ENCODE assay signal across 22 cellular contexts in the genomic region with DNA sequence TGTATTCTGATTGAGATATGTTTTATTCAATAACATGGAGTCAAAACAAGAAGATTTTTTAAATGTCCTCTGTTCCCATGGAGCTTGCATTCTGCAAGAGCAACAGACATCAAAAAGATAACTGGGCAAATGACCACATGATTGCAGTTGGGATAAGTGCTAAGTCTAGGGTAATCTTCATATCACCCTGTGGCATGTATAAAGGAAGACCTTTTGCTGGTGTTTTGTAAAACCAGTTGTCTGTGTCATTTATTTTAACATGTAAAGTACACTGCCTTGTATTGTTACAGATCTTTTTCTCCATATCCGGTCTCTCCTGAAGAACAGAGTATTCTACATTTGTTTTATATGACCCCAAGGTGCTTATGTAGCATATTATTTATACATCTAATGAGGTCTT.
"Had no signal": no experiment of that assay in that cellular context is flagged by ENCODE, and none has a peak within 500 bp of the region (broad histone marks: within the 10 kb centered on the region; RNA-seq: fewer than 3 reads in every experiment).

No MANE protein-coding gene starts in this region.

- H3K9me3 Mint-ChIP-seq: activated T-cell treated with anti-CD3 and anti-CD28 coated beads, Interleukin-2, amount 50 U/mL, for 72 hours; nephron progenitor cell had no signal

- H3K4me3 ChIP-seq: ascending aorta, cardiac muscle cell, dorsolateral prefrontal cortex, lower lobe of right lung, tibial artery had no signal

- H3K27me3 ChIP-seq: ascending aorta, cardiac muscle cell, dorsolateral prefrontal cortex, tibial artery had no signal

- H3K27me3 Mint-ChIP-seq: progenitor cell of endocrine pancreas had no signal

- DNase-seq: activated CD4-positive, alpha-beta T cell treated with anti-CD3 and anti-CD28 coated beads, Interleukin-2, amount 50 U/mL, for 1 hour; activated CD8-positive, alpha-beta memory T cell treated with anti-CD3 and anti-CD28 coated beads for 24 hours; activated CD8-positive, alpha-beta memory T cell treated with anti-CD3 and anti-CD28 coated beads, Interleukin-2, amount 50 U/mL, for 48 hours; activated effector memory CD4-positive, alpha-beta T cell treated with anti-CD3 and anti-CD28 coated beads, Interleukin-2, amount 50 U/mL, for 16 hours; activated naive CD4-positive, alpha-beta T cell treated with anti-CD3 and anti-CD28 coated beads, Interleukin-2, amount 50 U/mL, for 16 hours; activated T-cell treated with anti-CD3 and anti-CD28 coated beads, Interleukin-2, amount 50 U/mL, for 72 hours; dorsolateral prefrontal cortex; foreskin fibroblast; glutamatergic neuron; hippocampal formation; lower lobe of right lung; nephron progenitor cell; occipital lobe; stimulated activated naive CD8-positive, alpha-beta T cell treated with anti-CD3 and anti-CD28 coated beads, Interleukin-15, Interleukin-2, amounts not matched to agents 100 U/mL and 50 U/mL, for 24 hours; substantia nigra; T-helper 1 cell; T1000; tibial artery had no signal

- H3K9me3 ChIP-seq: ascending aorta, lower lobe of right lung, tibial artery had no signal

- FAIRE-seq: islet of Langerhans had no signal

- H3K27ac ChIP-seq: ascending aorta, cardiac muscle cell, dorsolateral prefrontal cortex, lower lobe of right lung, tibial artery had no signal

- H3K4me3 Mint-ChIP-seq: activated T-cell treated with anti-CD3 and anti-CD28 coated beads, Interleukin-2, amount 50 U/mL, for 72 hours; nephron progenitor cell had no signal

- H3K27ac Mint-ChIP-seq: activated T-cell treated with anti-CD3 and anti-CD28 coated beads, Interleukin-2, amount 50 U/mL, for 72 hours; nephron progenitor cell; progenitor cell of endocrine pancreas had no signal
